ENCODE assay signal across 18 cellular contexts in genomic region chr3:194843543-194843942, GRCh38.
"Had no signal": no experiment of that assay in that cellular context is flagged by ENCODE, and none has a peak within 500 bp of the region (broad histone marks: within the 10 kb centered on the region; RNA-seq: fewer than 3 reads in every experiment).

No MANE protein-coding gene starts in this region.

- H3K4me1 Mint-ChIP-seq: activated T-helper 17 cell treated with anti-CD3 and anti-CD28 coated beads, Interleukin-2, amount 50 U/mL, for 72 hours; naive B cell had no signal

- H3K27ac ChIP-seq: adrenal gland, dorsolateral prefrontal cortex, lower lobe of right lung, spleen, testis, uterus had no signal

- H3K27ac Mint-ChIP-seq: activated naive CD8-positive, alpha-beta T cell; activated T-cell treated with anti-CD3 and anti-CD28 coated beads, Interleukin-2, amount 50 U/mL, for 24 hours; activated T-helper 17 cell treated with anti-CD3 and anti-CD28 coated beads, Interleukin-2, amount 50 U/mL, for 72 hours; effector memory CD8-positive, alpha-beta T cell; immature natural killer cell; naive B cell had no signal

- H3K27me3 Mint-ChIP-seq: activated naive CD8-positive, alpha-beta T cell; activated T-cell treated with anti-CD3 and anti-CD28 coated beads, Interleukin-2, amount 50 U/mL, for 24 hours; effector memory CD8-positive, alpha-beta T cell; naive B cell had no signal

- H3K36me3 Mint-ChIP-seq: activated naive CD8-positive, alpha-beta T cell; immature natural killer cell; naive B cell had no signal

- H3K9me3 ChIP-seq: adrenal gland, lower lobe of right lung, spleen, testis, uterus had no signal

- H3K4me1 ChIP-seq: lower lobe of right lung, spleen, testis, uterus had no signal

- H3K4me3 Mint-ChIP-seq: activated naive CD8-positive, alpha-beta T cell; activated T-cell treated with anti-CD3 and anti-CD28 coated beads, Interleukin-2, amount 50 U/mL, for 24 hours; activated T-helper 17 cell treated with anti-CD3 and anti-CD28 coated beads, Interleukin-2, amount 50 U/mL, for 72 hours; effector memory CD8-positive, alpha-beta T cell; immature natural killer cell; naive B cell had no signal

- H3K4me3 ChIP-seq: adrenal gland, dorsolateral prefrontal cortex, lower lobe of right lung, spleen, testis, uterus had no signal

- ATAC-seq: activated T-helper 17 cell treated with anti-CD3 and anti-CD28 coated beads, Interleukin-2, amount 50 U/mL, for 72 hours; effector memory CD8-positive, alpha-beta T cell; left lobe of liver had no signal

- DNase-seq: activated CD8-positive, alpha-beta memory T cell treated with anti-CD3 and anti-CD28 coated beads for 24 hours; activated CD8-positive, alpha-beta memory T cell treated with anti-CD3 and anti-CD28 coated beads, Interleukin-2, amount 50 U/mL, for 4 hours; activated T-cell treated with anti-CD3 and anti-CD28 coated beads, Interleukin-2, amount 50 U/mL, for 24 hours; adrenal gland; central memory CD4-positive, alpha-beta T cell; dorsolateral prefrontal cortex; effector memory CD8-positive, alpha-beta T cell; immature natural killer cell; lower lobe of right lung; naive B cell; stimulated activated CD4-positive, alpha-beta T cell treated with anti-CD3 and anti-CD28 coated beads, Interleukin-4, amount 100 ng/mL, for 1 hour; stimulated activated naive CD4-positive, alpha-beta T cell; testis; uterus had no signal

- H3K36me3 ChIP-seq: adrenal gland, lower lobe of right lung, spleen, uterus had no signal

- H3K27me3 ChIP-seq: adrenal gland, spleen, testis, uterus had no signal

- H3K9me3 Mint-ChIP-seq: activated T-cell treated with anti-CD3 and anti-CD28 coated beads, Interleukin-2, amount 50 U/mL, for 24 hours; activated T-helper 17 cell treated with anti-CD3 and anti-CD28 coated beads, Interleukin-2, amount 50 U/mL, for 72 hours; effector memory CD8-positive, alpha-beta T cell; naive B cell had no signal
